Comparison of ENCODE assay signal across 16 cellular contexts in genomic region chr22:26670459-26670858, GRCh38. TPM values are rescaled to one million over a fixed set of nuclear protein-coding genes. Genes with fewer than 3 reads are reported as not detected.
DNase-seq lines count a peak whose midpoint lies in the region; ATAC-seq and TF ChIP-seq lines count a peak whose summit lies in the region.
"Had no signal": no experiment of that assay in that cellular context is flagged by ENCODE, and none has a peak within 500 bp of the region (broad histone marks: within the 10 kb centered on the region; RNA-seq: fewer than 3 reads in every experiment).

No MANE protein-coding gene starts in this region.

- H4K20me1 ChIP-seq in GM23248 (ENCODE audit: insufficient read depth) = no peaks in the 10 kb centered on the region

- peaks cover 75% of the 10 kb centered on the region for H3K4me1 Mint-ChIP-seq in stimulated activated naive CD8-positive, alpha-beta T cell treated with anti-CD3 and anti-CD28 coated beads, Interleukin-15, Interleukin-2, amounts not matched to agents 100 ng/mL and 50 ng/mL, for 24 hours (ENCODE audit: low read depth)
- H3K4me1 Mint-ChIP-seq in activated CD4-positive, alpha-beta memory T cell treated with anti-CD3 and anti-CD28 coated beads, Interleukin-2, amount 10 ng/mL, durations not matched to agents 7 days and 5 days = peaks cover 70% of the 10 kb centered on the region
- H3K4me1 Mint-ChIP-seq in immature natural killer cell = peaks cover 74 to 82% of the 10 kb centered on the region in 2 donors

- H3K27me3 ChIP-seq in left ventricle myocardium inferior (ENCODE audit: low read depth) (peaks cover 5% of the 10 kb centered on the region), GM23248 (replicated peaks; ENCODE audit: insufficient read depth) (no peaks in the 10 kb centered on the region)

- peak overlapping the region; percentile 93 for H3K4me3 Mint-ChIP-seq in stimulated activated naive CD8-positive, alpha-beta T cell treated with anti-CD3 and anti-CD28 coated beads, Interleukin-15, Interleukin-2, amounts not matched to agents 100 ng/mL and 50 ng/mL, for 24 hours
- H3K4me3 Mint-ChIP-seq in activated CD4-positive, alpha-beta memory T cell treated with anti-CD3 and anti-CD28 coated beads, Interleukin-2, amount 10 ng/mL, durations not matched to agents 7 days and 5 days = peak overlapping the region; percentile 90
- H3K4me3 Mint-ChIP-seq in immature natural killer cell = peak overlapping the region; percentile 91 to 98 (median 96)

- H3K27me3 Mint-ChIP-seq in stimulated activated naive CD8-positive, alpha-beta T cell treated with anti-CD3 and anti-CD28 coated beads, Interleukin-15, Interleukin-2, amounts not matched to agents 100 ng/mL and 50 ng/mL, for 24 hours = no peaks in the 10 kb centered on the region
- H3K27me3 Mint-ChIP-seq in activated CD4-positive, alpha-beta memory T cell treated with anti-CD3 and anti-CD28 coated beads, Interleukin-2, amount 10 ng/mL, durations not matched to agents 7 days and 5 days = no peaks in the 10 kb centered on the region
- peaks cover 10 to 26% (median 13%) of the 10 kb centered on the region in 3 donors for H3K27me3 Mint-ChIP-seq in immature natural killer cell (ENCODE audit: low read depth in 3 of 3)

- H3K4me1 ChIP-seq in left ventricle myocardium inferior = peaks cover 37% of the 10 kb centered on the region
- peaks cover 23% of the 10 kb centered on the region for H3K4me1 ChIP-seq in GM23248 (ENCODE audit: insufficient read depth)

- H3K4me3 ChIP-seq in left ventricle myocardium inferior (no peak overlapping the region), GM23248 (no peak overlapping the region)
- H3K4me3 ChIP-seq: gastroesophageal sphincter had no signal

- H3K9me2 ChIP-seq in GM23248 (ENCODE audit: insufficient read depth) = no peaks in the 10 kb centered on the region

- TF ChIP-seq CTCF in left ventricle myocardium inferior (IDR thresholded peaks at IDR 0.05; ENCODE audit: borderline replicate concordance) = no peak

- POLR2A ChIA-PET in activated CD4-positive, alpha-beta memory T cell treated with anti-CD3 and anti-CD28 coated beads, Interleukin-2, amount 10 ng/mL, durations not matched to agents 7 days and 5 days (lab: Charles Lee) = interaction anchor here (5.7 to 6.2 kb wide), 2 partner anchors 11 to 187 kb away, joined by 92 to 117 read pairs; partner anchors contain the start of genes HPS4, MIAT and SRRD

- no peak overlapping the region for H3K27ac ChIP-seq in left ventricle myocardium inferior (replicated peaks)
- H3K27ac ChIP-seq in GM23248 = no peak overlapping the region
- H3K27ac ChIP-seq: gastroesophageal sphincter had no signal

- DNase-seq in stimulated activated naive CD8-positive, alpha-beta T cell treated with anti-CD3 and anti-CD28 coated beads, Interleukin-15, Interleukin-2, amounts not matched to agents 100 U/mL and 50 U/mL, for 24 hours = no peak
- DNase-seq in activated CD4-positive, alpha-beta memory T cell treated with anti-CD3 and anti-CD28 coated beads, Interleukin-2, amount 10 ng/mL, durations not matched to agents 7 days and 5 days = no peak
- no peak for DNase-seq in immature natural killer cell
- DNase-seq in NCI-H82 treated with DMSO at 0.1 percent for 48 hours (lab: John Stamatoyannopoulos, UW; ENCODE audit: unreplicated experiment) = no peak
- DNase-seq in left ventricle myocardium inferior = no peak
- DNase-seq in GM23248 = no peak
- DNase-seq: cerebellar nuclear complex; NCI-H2107; NCI-H774; stimulated activated CD4-positive, alpha-beta T cell treated with anti-CD3 and anti-CD28 coated beads, Interleukin-1b, Interleukin-23, amount 100 ng/mL, for 48 hours had no signal

- H3K9ac ChIP-seq in GM23248 = no peak overlapping the region

- peaks cover 8% of the 10 kb centered on the region for H3K36me3 Mint-ChIP-seq in stimulated activated naive CD8-positive, alpha-beta T cell treated with anti-CD3 and anti-CD28 coated beads, Interleukin-15, Interleukin-2, amounts not matched to agents 100 ng/mL and 50 ng/mL, for 24 hours (ENCODE audit: low read depth)
- H3K36me3 Mint-ChIP-seq in activated CD4-positive, alpha-beta memory T cell treated with anti-CD3 and anti-CD28 coated beads, Interleukin-2, amount 10 ng/mL, durations not matched to agents 7 days and 5 days (ENCODE audit: low read depth) = peaks cover 77% of the 10 kb centered on the region
- H3K36me3 Mint-ChIP-seq in immature natural killer cell = peaks cover 0 to 9% (median 4%) of the 10 kb centered on the region in 3 donors

- H3K4me2 ChIP-seq in GM23248 (ENCODE audit: unreplicated experiment) = no peak overlapping the region

- WGBS in GM23248 (ENCODE audit: low coverage in 1 of 2, low lambda C conversion rate in 2 of 2, missing lambda C conversion rate in 2 of 2), 2 experiments = 73 to 77% methylated on average over 4 of the region's 4 CpGs

- in situ Hi-C loops in GM23248 (cut with MboI) = no loop called here

- no peak for ATAC-seq in stimulated activated naive CD8-positive, alpha-beta T cell treated with anti-CD3 and anti-CD28 coated beads, Interleukin-15, Interleukin-2, amounts not matched to agents 100 U/mL and 50 U/mL, for 24 hours
- no peak for ATAC-seq in GM21786 (IDR thresholded peaks at IDR 0.05; ENCODE audit: unreplicated experiment)
- ATAC-seq: gastroesophageal sphincter had no signal

- H3K36me3 ChIP-seq in left ventricle myocardium inferior (no peaks in the 10 kb centered on the region), GM23248 (ENCODE audit: low read depth) (no peaks in the 10 kb centered on the region)
- H3K36me3 ChIP-seq: gastroesophageal sphincter had no signal

- H3K9me3 ChIP-seq in left ventricle myocardium inferior (replicated peaks) (no peaks in the 10 kb centered on the region), GM23248 (ENCODE audit: low read depth) (no peaks in the 10 kb centered on the region)
- H3K9me3 ChIP-seq: gastroesophageal sphincter had no signal

- no peaks in the 10 kb centered on the region for H3K9me3 Mint-ChIP-seq in stimulated activated naive CD8-positive, alpha-beta T cell treated with anti-CD3 and anti-CD28 coated beads, Interleukin-15, Interleukin-2, amounts not matched to agents 100 ng/mL and 50 ng/mL, for 24 hours
- no peaks in the 10 kb centered on the region for H3K9me3 Mint-ChIP-seq in activated CD4-positive, alpha-beta memory T cell treated with anti-CD3 and anti-CD28 coated beads, Interleukin-2, amount 10 ng/mL, durations not matched to agents 7 days and 5 days
- H3K9me3 Mint-ChIP-seq in immature natural killer cell = no peaks in the 10 kb centered on the region

- intact Hi-C loops in left ventricle myocardium inferior (cut with micrococcal nuclease) = no loop called here

- peaks cover 23% of the 10 kb centered on the region for H3K79me2 ChIP-seq in GM23248 (ENCODE audit: insufficient read depth)

- no peak overlapping the region for H2AFZ ChIP-seq in GM23248

- peaks cover 25% of the 10 kb centered on the region for H3F3A ChIP-seq in GM23248 (ENCODE audit: insufficient read depth)

- H3K27ac Mint-ChIP-seq in stimulated activated naive CD8-positive, alpha-beta T cell treated with anti-CD3 and anti-CD28 coated beads, Interleukin-15, Interleukin-2, amounts not matched to agents 100 ng/mL and 50 ng/mL, for 24 hours = peak overlapping the region; percentile 98
- H3K27ac Mint-ChIP-seq in activated CD4-positive, alpha-beta memory T cell treated with anti-CD3 and anti-CD28 coated beads, Interleukin-2, amount 10 ng/mL, durations not matched to agents 7 days and 5 days = peak overlapping the region; percentile 100
- peak overlapping the region; percentile 98 to 99 (median 98) for H3K27ac Mint-ChIP-seq in immature natural killer cell

- CTCF ChIA-PET in activated CD4-positive, alpha-beta memory T cell treated with anti-CD3 and anti-CD28 coated beads, Interleukin-2, amount 10 ng/mL, durations not matched to agents 7 days and 5 days (lab: Charles Lee) = interaction anchor here (0.7 to 5.6 kb wide), 4 partner anchors 9 to 306 kb away, joined by 4 to 41 read pairs (median 6); no protein-coding TSS in a partner anchor

RNA-seq across cellular contexts. Expression of gene MIAT, which starts 13.1 kb away (rescaled TPM):
- total RNA-seq in activated CD4-positive, alpha-beta memory T cell treated with anti-CD3 and anti-CD28 coated beads, Interleukin-2, amount 10 ng/mL, durations not matched to agents 7 days and 5 days = 100 to 1,000 TPM; 185 to 186 TPM
- 1 to 10 TPM in 1 of 3 donors, not detected in 2; 2.2 TPM for polyA plus RNA-seq in immature natural killer cell
- 0.66 TPM for total RNA-seq in left ventricle myocardium inferior
- 0.43 and 0.63 TPM in 2 replicates for total RNA-seq in GM23248 (2014; rRNA removed; shearing (Covaris generic))
- polyA plus RNA-seq in GM23248 (2016; fragmentation: Nextera tagmentation; extraction: Ambion mirVana) = 0.05 and 0.23 TPM in 2 replicates

RNA-seq across cellular contexts. Expression of gene CRYBA4, which starts 48.7 kb away (rescaled TPM):
- total RNA-seq in activated CD4-positive, alpha-beta memory T cell treated with anti-CD3 and anti-CD28 coated beads, Interleukin-2, amount 10 ng/mL, durations not matched to agents 7 days and 5 days = under 1 TPM in 1 of 2 experiments, not detected in 1; 0.48 TPM
- polyA plus RNA-seq in immature natural killer cell (under 1 TPM in 2 of 3 donors, not detected in 1; 0.46 to 0.95 TPM), GM23248 (2016; fragmentation: Nextera tagmentation; extraction: Ambion mirVana) (not detected in 2 replicates)
- not detected for total RNA-seq in left ventricle myocardium inferior
- not detected in 2 replicates for total RNA-seq in GM23248 (2014; rRNA removed; shearing (Covaris generic))
- total RNA-seq: gastroesophageal sphincter; lower leg skin; T-helper 2 cell treated with Interferon-gamma antibody and Interleukin-4, amounts not matched to agents 100 ng/mL and 5 ng/mL, for 36 hours had no signal

RNA-seq across cellular contexts. Expression of gene CRYBB1, which starts 52.6 kb away (rescaled TPM):
- 1 to 10 TPM in 1 of 2 experiments, under 1 TPM in 1; 0.65 to 1.2 TPM for total RNA-seq in activated CD4-positive, alpha-beta memory T cell treated with anti-CD3 and anti-CD28 coated beads, Interleukin-2, amount 10 ng/mL, durations not matched to agents 7 days and 5 days
- polyA plus RNA-seq in immature natural killer cell (not detected), GM23248 (2016; fragmentation: Nextera tagmentation; extraction: Ambion mirVana) (not detected in 2 replicates)
- 0.66 TPM for total RNA-seq in left ventricle myocardium inferior
- total RNA-seq in GM23248 (2014; rRNA removed; shearing (Covaris generic)) = not detected in 2 replicates
- total RNA-seq: T-helper 2 cell treated with Interferon-gamma antibody and Interleukin-4, amounts not matched to agents 100 ng/mL and 5 ng/mL, for 36 hours; ureter had no signal

Comparison
In these comparisons a context has a peak if more than half of its experiments do, and no peak if none do; other contexts are left out.
1. RNA of gene MIAT, which starts 13.1 kb away (total RNA-seq): 185 to 186 TPM in activated CD4-positive, alpha-beta memory T cell treated with anti-CD3 and anti-CD28 coated beads, Interleukin-2, amount 10 ng/mL, durations not matched to agents 7 days and 5 days; 0.66 TPM in left ventricle myocardium inferior (single experiment) and 0.43 to 0.63 TPM in GM23248; every median in the first group is over 100 times any median in the second.
2. Peak in every context shown above with its lines, with median percentiles within 50 percentile points of each other: H3K27ac Mint-ChIP-seq and H3K4me3 Mint-ChIP-seq.